In the genomic region with DNA sequence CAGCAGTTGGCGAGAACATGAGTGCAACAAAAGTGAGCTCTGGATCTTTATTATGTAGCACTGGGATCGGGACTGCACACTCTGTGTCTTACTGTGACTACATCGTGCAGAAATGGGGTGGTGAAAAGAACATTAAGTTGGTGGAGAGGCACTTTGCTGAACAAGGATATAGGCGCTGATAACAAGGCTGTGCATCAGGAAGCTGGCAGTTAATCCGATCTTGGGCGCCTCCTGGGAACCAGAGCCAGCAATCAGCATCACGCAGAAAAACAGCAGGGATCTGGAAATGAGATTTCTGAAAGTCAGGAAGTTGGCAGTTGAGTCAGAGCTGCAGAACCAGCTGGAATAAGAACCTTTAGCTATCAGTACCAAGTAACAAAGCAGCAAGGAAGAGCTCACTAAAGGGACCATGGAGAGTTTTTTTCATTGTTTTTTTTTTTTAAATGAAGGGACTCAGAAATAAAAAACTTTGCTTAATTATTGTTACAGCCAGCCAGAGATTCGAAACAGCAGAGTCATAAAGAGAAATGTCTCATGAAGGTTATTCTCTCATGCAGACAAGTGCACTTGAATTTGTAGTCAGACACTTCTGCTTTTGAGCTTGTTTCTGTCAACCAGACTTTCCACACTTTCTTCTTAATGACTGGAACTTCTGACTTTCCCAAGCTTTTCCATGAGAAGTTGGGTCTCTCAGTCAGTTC, we compare ENCODE assay signal across 8 cellular contexts. TPM values are rescaled to one million over a fixed set of nuclear protein-coding genes. Genes with fewer than 3 reads are reported as not detected.
DNase-seq lines count a peak whose midpoint lies in the region; ATAC-seq and TF ChIP-seq lines count a peak whose summit lies in the region.

No MANE protein-coding gene starts in this region.

- H3K27me3 Mint-ChIP-seq in activated T-helper 1 cell treated with anti-CD3 and anti-CD28 coated beads, Interleukin-12 subunit alpha, Interleukin-12 subunit beta, Interleukin-2, Interleukin-4 antibody, amounts not matched to agents 30 ng/mL and 10 ng/mL and 1 ng/mL, durations not matched to agents 14 hours and 24 hours and 36 hours (ENCODE audit: insufficient read depth): peaks cover 6% of the 10 kb centered on the region

- peak; percentile 76 for DNase-seq in ELR (ENCODE audit: low read depth)
- peak; percentile 66 for DNase-seq in HCEC 1CT
- peak; percentile 74 for DNase-seq in PC-3
- no peak for DNase-seq in NCI-H526 (lab: John Stamatoyannopoulos, UW)
- DNase-seq in SHP77 (lab: John Stamatoyannopoulos, UW): no peak
- no peak for DNase-seq in activated T-helper 1 cell treated with anti-CD3 and anti-CD28 coated beads, Interleukin-12 subunit alpha, Interleukin-12 subunit beta, Interleukin-2, Interleukin-4 antibody, amounts not matched to agents 30 ng/mL and 10 ng/mL and 1 ng/mL, durations not matched to agents 14 hours and 24 hours and 36 hours (ENCODE audit: low spot score)

- H3K36me3 ChIP-seq in PC-3 (ENCODE audit: low read depth, low read length): no peaks in the 10 kb centered on the region
- H3K36me3 ChIP-seq in iPS-20b (ENCODE audit: insufficient read depth, low read depth, low read length): no peaks in the 10 kb centered on the region

- POLR2A ChIA-PET in PC-3 (lab: Charles Lee; ENCODE audit: unreplicated experiment): interaction anchor here (0.6 to 0.7 kb wide), 2 partner anchors 879 to 1767 kb away, joined by 3 read pairs; partner anchors contain the start of gene HAT1

- H3K4me3 ChIP-seq in PC-3 (ENCODE audit: low read length) (no peak overlapping the region), iPS-20b (ENCODE audit: low read length) (no peak overlapping the region)

- peak overlapping the region; percentile 48 for H3K27ac ChIP-seq in PC-3 (ENCODE audit: low read length)
- H3K27ac ChIP-seq in iPS-20b (ENCODE audit: low read length): no peak overlapping the region

- no peaks in the 10 kb centered on the region for H3K4me1 Mint-ChIP-seq in activated T-helper 1 cell treated with anti-CD3 and anti-CD28 coated beads, Interleukin-12 subunit alpha, Interleukin-12 subunit beta, Interleukin-2, Interleukin-4 antibody, amounts not matched to agents 30 ng/mL and 10 ng/mL and 1 ng/mL, durations not matched to agents 14 hours and 24 hours and 36 hours (ENCODE audit: low read depth)

- H3K27ac Mint-ChIP-seq in activated T-helper 1 cell treated with anti-CD3 and anti-CD28 coated beads, Interleukin-12 subunit alpha, Interleukin-12 subunit beta, Interleukin-2, Interleukin-4 antibody, amounts not matched to agents 30 ng/mL and 10 ng/mL and 1 ng/mL, durations not matched to agents 14 hours and 24 hours and 36 hours: no peak overlapping the region

- no peaks in the 10 kb centered on the region for H3K9me3 Mint-ChIP-seq in activated T-helper 1 cell treated with anti-CD3 and anti-CD28 coated beads, Interleukin-12 subunit alpha, Interleukin-12 subunit beta, Interleukin-2, Interleukin-4 antibody, amounts not matched to agents 30 ng/mL and 10 ng/mL and 1 ng/mL, durations not matched to agents 14 hours and 24 hours and 36 hours

- H3K36me3 Mint-ChIP-seq in activated T-helper 1 cell treated with anti-CD3 and anti-CD28 coated beads, Interleukin-12 subunit alpha, Interleukin-12 subunit beta, Interleukin-2, Interleukin-4 antibody, amounts not matched to agents 30 ng/mL and 10 ng/mL and 1 ng/mL, durations not matched to agents 14 hours and 24 hours and 36 hours (ENCODE audit: low read depth): no peaks in the 10 kb centered on the region

- intact Hi-C loops in PC-3 (cut with micrococcal nuclease): loop anchor here (5.0 kb wide), 1 partner anchor 67 kb away; no protein-coding TSS in a partner anchor
- intact Hi-C loops in activated T-helper 1 cell treated with anti-CD3 and anti-CD28 coated beads, Interleukin-12 subunit alpha, Interleukin-12 subunit beta, Interleukin-2, Interleukin-4 antibody, amounts not matched to agents 30 ng/mL and 10 ng/mL and 1 ng/mL, durations not matched to agents 14 hours and 24 hours and 36 hours (cut with micrococcal nuclease): no loop called here

- H3K9ac ChIP-seq in PC-3 (ENCODE audit: low read length) (no peak overlapping the region), iPS-20b (ENCODE audit: low read depth, low read length) (peak overlapping the region; percentile 42; the same call in 1 of the 2 replicates)

- H3F3A ChIP-seq in PC-3 (ENCODE audit: low read length, unreplicated experiment): no peaks in the 10 kb centered on the region

- H3K79me2 ChIP-seq in PC-3 (ENCODE audit: low read length): no peaks in the 10 kb centered on the region

- peak; percentile 41; the same call in 1 of the 2 replicates for TF ChIP-seq CTCF in PC-3 (conservative IDR thresholded peaks at IDR 0.05; ENCODE audit: low read depth, low read length)

- ATAC-seq in PC-3 (peak; percentile 50), HG03469 (IDR thresholded peaks at IDR 0.05; ENCODE audit: unreplicated experiment) (no peak)

- CTCF ChIA-PET in PC-3 (lab: Charles Lee): interaction anchor here (0.6 kb wide), 1 partner anchor 186 kb away, joined by 3 read pairs; no protein-coding TSS in a partner anchor

- peak overlapping the region; percentile 67 for H2AFZ ChIP-seq in PC-3 (ENCODE audit: low read length)

- no TSS peak for BruUV-seq in PC-3 (replicated peaks; lab: Mats Ljungman, UMichigan)

- peak overlapping the region; percentile 54 for H3K4me2 ChIP-seq in PC-3 (ENCODE audit: low read length)

- peaks cover 36% of the 10 kb centered on the region for H3K4me1 ChIP-seq in PC-3 (ENCODE audit: insufficient read depth, low read length)
- H3K4me1 ChIP-seq in iPS-20b (ENCODE audit: insufficient read depth, low read length): peaks cover 17% of the 10 kb centered on the region; the same call in 1 of the 2 replicates

- no peak overlapping the region for H3K4me3 Mint-ChIP-seq in activated T-helper 1 cell treated with anti-CD3 and anti-CD28 coated beads, Interleukin-12 subunit alpha, Interleukin-12 subunit beta, Interleukin-2, Interleukin-4 antibody, amounts not matched to agents 30 ng/mL and 10 ng/mL and 1 ng/mL, durations not matched to agents 14 hours and 24 hours and 36 hours

- H3K9me2 ChIP-seq in PC-3 (replicated peaks; ENCODE audit: low read length): no peaks in the 10 kb centered on the region

- no peaks in the 10 kb centered on the region for H4K20me1 ChIP-seq in PC-3 (ENCODE audit: low read length)

- no peaks in the 10 kb centered on the region for H3K27me3 ChIP-seq in PC-3 (ENCODE audit: low read length)
- no peaks in the 10 kb centered on the region for H3K27me3 ChIP-seq in iPS-20b (ENCODE audit: insufficient read depth, low read length)

- H3K9me3 ChIP-seq in PC-3 (ENCODE audit: low read length): no peaks in the 10 kb centered on the region
- H3K9me3 ChIP-seq in iPS-20b (ENCODE audit: insufficient read depth, low read depth, low read length): no peaks in the 10 kb centered on the region; the same call in 1 of the 2 replicates

RNA-seq across cellular contexts. Expression of gene MYO3B, which starts 22.8 kb away (rescaled TPM):
- 0.46 and 1.1 TPM in 2 replicates for total RNA-seq in PC-3 (2014; rRNA removed)
- 0.57 and 0.78 TPM in 2 replicates for total RNA-seq in activated T-helper 1 cell treated with anti-CD3 and anti-CD28 coated beads, Interleukin-12 subunit alpha, Interleukin-12 subunit beta, Interleukin-2, Interleukin-4 antibody, amounts not matched to agents 30 ng/mL and 10 ng/mL and 1 ng/mL, durations not matched to agents 14 hours and 24 hours and 36 hours

Comparison
In these comparisons a context has a peak if more than half of its experiments do, and no peak if none do; other contexts are left out.
1. DNase-seq: peak in ELR (single experiment), HCEC 1CT (single experiment) and PC-3 (single experiment); none in NCI-H526 (0 of 2), SHP77 (0 of 2) and activated T-helper 1 cell treated with anti-CD3 and anti-CD28 coated beads, Interleukin-12 subunit alpha, Interleukin-12 subunit beta, Interleukin-2, Interleukin-4 antibody, amounts not matched to agents 30 ng/mL and 10 ng/mL and 1 ng/mL, durations not matched to agents 14 hours and 24 hours and 36 hours (single experiment).